In the genomic region with DNA sequence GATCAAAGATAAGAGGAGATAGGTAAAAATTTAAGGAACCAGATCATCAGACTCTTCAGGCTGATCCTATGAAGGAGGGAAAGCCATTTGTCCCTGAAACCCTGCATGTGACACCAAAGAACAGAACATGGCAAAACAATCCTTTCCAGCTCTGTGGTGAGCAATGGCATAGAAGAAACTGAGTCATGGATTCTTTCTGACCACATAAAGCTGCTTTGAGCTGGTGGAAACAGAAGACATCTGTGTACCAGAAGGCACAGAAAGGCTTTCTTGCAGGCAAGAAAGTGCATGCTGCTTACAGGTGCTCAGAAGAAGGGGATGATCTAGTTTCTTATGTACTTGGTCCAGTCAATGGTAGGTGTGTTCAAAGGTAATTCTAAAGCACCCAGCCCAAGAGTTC, we compare ENCODE assay signal across 16 cellular contexts. TPM values are rescaled to one million over a fixed set of nuclear protein-coding genes. Genes with fewer than 3 reads are reported as not detected.
A peak's percentile ranks its signal among the peaks of the same experiment; 100 is the strongest.
DNase-seq lines count a peak whose midpoint lies in the region; ATAC-seq and TF ChIP-seq lines count a peak whose summit lies in the region.
"Had no signal": no experiment of that assay in that cellular context is flagged by ENCODE, and none has a peak within 500 bp of the region (broad histone marks: within the 10 kb centered on the region; RNA-seq: fewer than 3 reads in every experiment).

No MANE protein-coding gene starts in this region.

- H3K27me3 ChIP-seq in foreskin keratinocyte (no peaks in the 10 kb centered on the region), thyroid gland (no peaks in the 10 kb centered on the region), body of pancreas (no peaks in the 10 kb centered on the region)

- H3K27ac ChIP-seq in foreskin keratinocyte (no peak overlapping the region), thyroid gland (no peak overlapping the region), body of pancreas (no peak overlapping the region)

- peaks cover 27% of the 10 kb centered on the region for H3K4me1 Mint-ChIP-seq in activated naive CD8-positive, alpha-beta T cell treated with anti-CD3 and anti-CD28 coated beads, Interleukin-2, amount 50 U/mL, for 24 hours

- no peaks in the 10 kb centered on the region for H3K9me3 Mint-ChIP-seq in activated naive CD8-positive, alpha-beta T cell treated with anti-CD3 and anti-CD28 coated beads, Interleukin-2, amount 50 U/mL, for 24 hours
- H3K9me3 Mint-ChIP-seq: dendritic cell treated with granulocyte-macrophage colony-stimulating factor and Interleukin-4, amounts not matched to agents 40 ng/mL and 50 ng/mL, for 4 days had no signal

- intact Hi-C loops in thyroid gland (cut with DNase I) (no loop called here), body of pancreas (cut with DNase I) (no loop called here)

- H3K4me1 ChIP-seq in foreskin keratinocyte (peaks cover 3% of the 10 kb centered on the region), thyroid gland (peaks cover 5 to 15% of the 10 kb centered on the region in 2 donors), body of pancreas (peaks cover 17% of the 10 kb centered on the region)

- no peak overlapping the region for H3K4me3 ChIP-seq in thyroid gland (replicated peaks in 1 of 3)
- no peak overlapping the region for H3K4me3 ChIP-seq in body of pancreas

- no peaks in the 10 kb centered on the region for H3K36me3 ChIP-seq in thyroid gland
- H3K36me3 ChIP-seq in body of pancreas (replicated peaks in 1 of 2; ENCODE audit: insufficient read depth in 1 of 2, low read depth in 2 of 2), result no peaks in the 10 kb centered on the region

- H3K36me3 Mint-ChIP-seq in activated naive CD8-positive, alpha-beta T cell treated with anti-CD3 and anti-CD28 coated beads, Interleukin-2, amount 50 U/mL, for 24 hours (ENCODE audit: low read depth), result peaks cover 3% of the 10 kb centered on the region

- no peaks in the 10 kb centered on the region for H3K27me3 Mint-ChIP-seq in activated naive CD8-positive, alpha-beta T cell treated with anti-CD3 and anti-CD28 coated beads, Interleukin-2, amount 50 U/mL, for 24 hours
- H3K27me3 Mint-ChIP-seq: dendritic cell treated with granulocyte-macrophage colony-stimulating factor and Interleukin-4, amounts not matched to agents 40 ng/mL and 50 ng/mL, for 4 days; progenitor cell of endocrine pancreas had no signal

- DNase-seq in AG09319 (ENCODE audit: extremely low read depth, low read depth) (peak; percentile 44), ELR (ENCODE audit: low read depth) (peak; percentile 83), foreskin keratinocyte (peak; percentile 42 to 72), NCI-H1092 (lab: John Stamatoyannopoulos, UW) (no peak), thyroid gland (no peak), body of pancreas (no peak)
- no peak for DNase-seq in activated naive CD8-positive, alpha-beta T cell treated with anti-CD3 and anti-CD28 coated beads, Interleukin-2, amount 50 U/mL, for 24 hours
- DNase-seq: activated CD4-positive, CD25-positive, alpha-beta regulatory T cell; activated gamma-delta T cell treated with Interleukin-2 at 50 U/mL for 16 hours; hippocampal formation; midbrain; NCI-H524; SHP77 had no signal

- H3K9me3 ChIP-seq in thyroid gland (no peaks in the 10 kb centered on the region), body of pancreas (no peaks in the 10 kb centered on the region)

- ATAC-seq in activated naive CD8-positive, alpha-beta T cell treated with anti-CD3 and anti-CD28 coated beads, Interleukin-2, amount 50 U/mL, for 24 hours, result peak; percentile 96
- ATAC-seq in foreskin keratinocyte (peak; percentile 75), GM19452 (IDR thresholded peaks at IDR 0.05; ENCODE audit: unreplicated experiment) (no peak), body of pancreas (no peak)

- H3K4me3 Mint-ChIP-seq in activated naive CD8-positive, alpha-beta T cell treated with anti-CD3 and anti-CD28 coated beads, Interleukin-2, amount 50 U/mL, for 24 hours, result no peak overlapping the region
- H3K4me3 Mint-ChIP-seq: dendritic cell treated with granulocyte-macrophage colony-stimulating factor and Interleukin-4, amounts not matched to agents 40 ng/mL and 50 ng/mL, for 4 days had no signal

- no peak for TF ChIP-seq CTCF in AG09319 (IDR thresholded peaks at IDR 0.05; ENCODE audit: low read depth, low read length)
- no peak for TF ChIP-seq CTCF in foreskin keratinocyte (conservative IDR thresholded peaks at IDR 0.05)
- no peak for TF ChIP-seq CTCF in thyroid gland (IDR thresholded peaks at IDR 0.05)
- TF ChIP-seq CTCF in body of pancreas (IDR thresholded peaks at IDR 0.05), result no peak

- peak overlapping the region; percentile 46 for H3K27ac Mint-ChIP-seq in activated naive CD8-positive, alpha-beta T cell treated with anti-CD3 and anti-CD28 coated beads, Interleukin-2, amount 50 U/mL, for 24 hours
- H3K27ac Mint-ChIP-seq: dendritic cell treated with granulocyte-macrophage colony-stimulating factor and Interleukin-4, amounts not matched to agents 40 ng/mL and 50 ng/mL, for 4 days; progenitor cell of endocrine pancreas had no signal

- TF ChIP-seq POLR2A in thyroid gland (IDR thresholded peaks at IDR 0.05), result no peak
- no peak for TF ChIP-seq POLR2A in body of pancreas (IDR thresholded peaks at IDR 0.05)

RNA-seq across cellular contexts. Expression of gene APOA1, which starts 45.0 kb away (rescaled TPM):
- not detected in 2 replicates for total RNA-seq in foreskin keratinocyte
- polyA plus RNA-seq in foreskin keratinocyte, result not detected in 2 replicates
- total RNA-seq in thyroid gland, result 10 to 100 TPM in 1 of 4 donors, 1 to 10 TPM in 3; 2.2 to 23.2 (median 8.3) TPM
- 10 to 100 TPM in 1 of 2 donors, 1 to 10 TPM in 1; 1.0 to 16.8 TPM for total RNA-seq in body of pancreas

RNA-seq across cellular contexts. Expression of gene APOC3, which starts 52.7 kb away (rescaled TPM):
- total RNA-seq in foreskin keratinocyte (not detected in 2 replicates), thyroid gland (not detected), body of pancreas (1 to 10 TPM in 1 of 2 donors, not detected in 1; 7.3 TPM)
- polyA plus RNA-seq in foreskin keratinocyte, result not detected in 2 replicates

RNA-seq across cellular contexts. Expression of gene APOA4, which starts 59.3 kb away (rescaled TPM):
- total RNA-seq in foreskin keratinocyte (not detected in 2 replicates), thyroid gland (not detected), body of pancreas (not detected)
- not detected in 2 replicates for polyA plus RNA-seq in foreskin keratinocyte
- total RNA-seq: progenitor cell of endocrine pancreas had no signal

Comparison
In these comparisons a context has a peak if more than half of its experiments do, and no peak if none do; other contexts are left out.
1. DNase-seq: peak in AG09319 (single experiment), ELR (single experiment) and foreskin keratinocyte (2 of 2); none in activated naive CD8-positive, alpha-beta T cell treated with anti-CD3 and anti-CD28 coated beads, Interleukin-2, amount 50 U/mL, for 24 hours (single experiment), NCI-H1092 (single experiment), thyroid gland (0 of 2) and body of pancreas (0 of 4).
2. ATAC-seq: peak in activated naive CD8-positive, alpha-beta T cell treated with anti-CD3 and anti-CD28 coated beads, Interleukin-2, amount 50 U/mL, for 24 hours (single experiment) and foreskin keratinocyte (single experiment); none in GM19452 (single experiment) and body of pancreas (single experiment).